In genomic region chr13:68439821-68440220, GRCh38 we compare ENCODE assay signal across 16 cellular contexts.
DNase-seq lines count a peak whose midpoint lies in the region; ATAC-seq and TF ChIP-seq lines count a peak whose summit lies in the region.
"Had no signal": no experiment of that assay in that cellular context is flagged by ENCODE, and none has a peak within 500 bp of the region (broad histone marks: within the 10 kb centered on the region; RNA-seq: fewer than 3 reads in every experiment).

No MANE protein-coding gene starts in this region.

- no peaks in the 10 kb centered on the region for H4K20me1 ChIP-seq in fibroblast of lung (ENCODE audit: control insufficient read depth, extremely low read depth, insufficient read depth, low read length)

- peak; percentile 4 for DNase-seq in Ammon's horn (ENCODE audit: low spot score)
- DNase-seq in RKO (ENCODE audit: low spot score), result peak; percentile 89
- peak; percentile 57 to 81 for DNase-seq in fibroblast of lung (ENCODE audit: low read depth in 2 of 2)
- DNase-seq in Right ventricle myocardium inferior (ENCODE audit: missing footprints), result no peak
- DNase-seq in cerebellar cortex (ENCODE audit: low spot score), result no peak
- DNase-seq: activated CD4-positive, CD25-positive, alpha-beta regulatory T cell treated with anti-CD3 and anti-CD28 coated beads, Interleukin-2, amount 50 U/mL, for 72 hours; H9; head of caudate nucleus; IMR-90; left ventricle myocardium inferior; natural killer cell; NCI-H1694 treated with DMSO at 0.1 percent for 48 hours; right cardiac atrium had no signal

- no peaks in the 10 kb centered on the region for H3K79me2 ChIP-seq in fibroblast of lung (ENCODE audit: control insufficient read depth, insufficient read depth, low read length)

- H2AFZ ChIP-seq in fibroblast of lung (ENCODE audit: low read length), result no peak overlapping the region

- H3K36me3 ChIP-seq in fibroblast of lung (ENCODE audit: control insufficient read depth, insufficient read depth, low read length), result no peaks in the 10 kb centered on the region
- H3K36me3 ChIP-seq: left ventricle myocardium inferior had no signal

- H3K4me3 ChIP-seq in fibroblast of lung (replicated peaks in 1 of 4; ENCODE audit: control extremely low read depth in 1 of 4, insufficient read depth in 1 of 4, low read depth in 3 of 4, low read length in 4 of 4), result no peak overlapping the region
- H3K4me3 ChIP-seq: left ventricle myocardium inferior had no signal

- no peak overlapping the region for H3K27ac ChIP-seq in fibroblast of lung (ENCODE audit: insufficient read depth, low read length)
- H3K27ac ChIP-seq: left ventricle myocardium inferior had no signal

- no peaks in the 10 kb centered on the region for H3K9me3 ChIP-seq in fibroblast of lung (ENCODE audit: control insufficient read depth, insufficient read depth, low read depth, low read length)

- TF ChIP-seq CTCF in fibroblast of lung (conservative IDR thresholded peaks at IDR 0.05 in 1 of 2, IDR thresholded peaks at IDR 0.05 in 1 of 2; ENCODE audit: low read depth in 1 of 2, low read length in 2 of 2), result no peak

- ATAC-seq in HG02973 (IDR thresholded peaks at IDR 0.05; ENCODE audit: unreplicated experiment), result peak; percentile 64
- ATAC-seq in GM19351 (IDR thresholded peaks at IDR 0.05; ENCODE audit: unreplicated experiment), result no peak
- ATAC-seq in Right ventricle myocardium inferior, result no peak
- ATAC-seq in HG02884 (IDR thresholded peaks at IDR 0.05; ENCODE audit: unreplicated experiment), result no peak
- ATAC-seq: natural killer cell, right cardiac atrium had no signal

- H3K4me1 ChIP-seq in fibroblast of lung (ENCODE audit: control insufficient read depth, extremely low read depth, insufficient read depth, low read length), result no peaks in the 10 kb centered on the region
- H3K4me1 ChIP-seq: left ventricle myocardium inferior had no signal

- no peaks in the 10 kb centered on the region for H3K27me3 ChIP-seq in fibroblast of lung (ENCODE audit: control insufficient read depth, insufficient read depth, low read length)

- H3K9ac ChIP-seq in fibroblast of lung (ENCODE audit: insufficient read depth, low read length), result no peak overlapping the region

- H3K4me2 ChIP-seq in fibroblast of lung (ENCODE audit: extremely low read depth, insufficient read depth, low read length), result no peak overlapping the region

- intact Hi-C loops in Right ventricle myocardium inferior (cut with DNase I), result no loop called here

Comparison
In these comparisons a context has a peak if more than half of its experiments do, and no peak if none do; other contexts are left out.
1. DNase-seq: peak in Ammon's horn (single experiment), RKO (single experiment) and fibroblast of lung (2 of 2); none in Right ventricle myocardium inferior (single experiment) and cerebellar cortex (single experiment).